ENCODE assay signal across 16 cellular contexts in the genomic region with DNA sequence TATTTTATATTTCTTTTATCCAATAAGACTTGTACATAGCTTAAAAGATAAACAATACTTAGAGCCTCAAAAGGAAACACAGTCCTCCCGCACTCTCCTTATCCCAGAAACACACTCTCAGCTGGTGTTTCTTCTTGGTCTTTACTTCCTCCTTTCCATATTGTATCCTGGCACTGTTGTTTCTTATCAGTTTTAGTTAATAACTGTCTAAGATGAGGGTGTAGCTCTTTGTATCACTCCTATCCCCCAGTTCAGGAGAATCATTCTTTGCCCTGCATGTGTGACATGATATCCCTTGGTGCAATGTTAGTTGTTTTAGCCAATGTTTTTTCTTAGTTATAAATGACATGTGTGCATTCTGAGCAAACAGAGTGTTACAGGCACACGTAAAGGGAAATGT. TPM values are rescaled to one million over a fixed set of nuclear protein-coding genes. Genes with fewer than 3 reads are reported as not detected.
DNase-seq lines count a peak whose midpoint lies in the region; ATAC-seq and TF ChIP-seq lines count a peak whose summit lies in the region.
"Had no signal": no experiment of that assay in that cellular context is flagged by ENCODE, and none has a peak within 500 bp of the region (broad histone marks: within the 10 kb centered on the region; RNA-seq: fewer than 3 reads in every experiment).

No MANE protein-coding gene starts in this region.

- no peaks in the 10 kb centered on the region for H3K9me3 Mint-ChIP-seq in CD8-positive, alpha-beta T cell
- no peaks in the 10 kb centered on the region for H3K9me3 Mint-ChIP-seq in effector memory CD8-positive, alpha-beta T cell
- H3K9me3 Mint-ChIP-seq in osteocyte (ENCODE audit: unreplicated experiment), result peaks cover 8% of the 10 kb centered on the region
- H3K9me3 Mint-ChIP-seq: activated T-helper 2 cell treated with anti-CD3 and anti-CD28 coated beads, Interferon-gamma antibody, Interleukin-2, Interleukin-4, amounts not matched to agents 10 μg/mL and 5 μg/mL and 100 μg/mL, durations not matched to agents 14 hours and 24 hours and 36 hours; T-cell had no signal

- BruUV-seq in OCI-LY7 (replicated peaks; lab: Mats Ljungman, UMichigan), result no TSS peak

- peak overlapping the region; percentile 47 for H3K27ac Mint-ChIP-seq in CD8-positive, alpha-beta T cell
- peak overlapping the region; percentile 29 to 52 for H3K27ac Mint-ChIP-seq in effector memory CD8-positive, alpha-beta T cell
- H3K27ac Mint-ChIP-seq in osteocyte (ENCODE audit: unreplicated experiment), result peak overlapping the region; percentile 49
- H3K27ac Mint-ChIP-seq: WTC11 had no signal

- H3K4me1 Mint-ChIP-seq in CD8-positive, alpha-beta T cell (ENCODE audit: low read depth), result peaks cover 78% of the 10 kb centered on the region
- peaks cover 38 to 60% of the 10 kb centered on the region in 2 donors for H3K4me1 Mint-ChIP-seq in effector memory CD8-positive, alpha-beta T cell (ENCODE audit: low read depth in 2 of 2)
- H3K4me1 Mint-ChIP-seq in osteocyte (ENCODE audit: unreplicated experiment), result peaks cover 28% of the 10 kb centered on the region

- no peak overlapping the region for H2AFZ ChIP-seq in OCI-LY7 (ENCODE audit: low read length)

- H3K4me3 ChIP-seq in CD8-positive, alpha-beta T cell (ENCODE audit: low read depth, low read length), result no peak overlapping the region
- H3K4me3 ChIP-seq in OCI-LY7 (ENCODE audit: low read depth, low read length, poor library complexity, severe bottlenecking) (no peak overlapping the region), lower leg skin (ENCODE audit: low read depth, poor library complexity, severe bottlenecking) (no peak overlapping the region), thyroid gland (replicated peaks in 1 of 3) (no peak overlapping the region)
- H3K4me3 ChIP-seq: lower lobe of right lung had no signal

- no peak overlapping the region for H3K27ac ChIP-seq in CD8-positive, alpha-beta T cell (ENCODE audit: low read depth, low read length)
- H3K27ac ChIP-seq in OCI-LY7 (ENCODE audit: low read depth, low read length, poor library complexity, severe bottlenecking) (no peak overlapping the region), thyroid gland (no peak overlapping the region)
- H3K27ac ChIP-seq: lower lobe of right lung had no signal

- H3K27me3 Mint-ChIP-seq in CD8-positive, alpha-beta T cell (ENCODE audit: low read depth), result no peaks in the 10 kb centered on the region
- H3K27me3 Mint-ChIP-seq in effector memory CD8-positive, alpha-beta T cell, result no peaks in the 10 kb centered on the region
- H3K27me3 Mint-ChIP-seq in osteocyte (ENCODE audit: unreplicated experiment), result no peaks in the 10 kb centered on the region
- H3K27me3 Mint-ChIP-seq: T-cell had no signal

- TF ChIP-seq POLR2A in lower leg skin (IDR thresholded peaks at IDR 0.05) (no peak), thyroid gland (IDR thresholded peaks at IDR 0.05) (no peak)

- peaks cover 66% of the 10 kb centered on the region for H3K36me3 Mint-ChIP-seq in CD8-positive, alpha-beta T cell
- H3K36me3 Mint-ChIP-seq in effector memory CD8-positive, alpha-beta T cell (ENCODE audit: insufficient read depth), result peaks cover 21% of the 10 kb centered on the region
- H3K36me3 Mint-ChIP-seq in osteocyte (ENCODE audit: unreplicated experiment), result peaks cover 32% of the 10 kb centered on the region

- no peaks in the 10 kb centered on the region for H3K27me3 ChIP-seq in CD8-positive, alpha-beta T cell (ENCODE audit: insufficient read depth, low read length)
- no peaks in the 10 kb centered on the region for H3K27me3 ChIP-seq in thyroid gland

- no peak overlapping the region for H3K4me3 Mint-ChIP-seq in CD8-positive, alpha-beta T cell
- H3K4me3 Mint-ChIP-seq in effector memory CD8-positive, alpha-beta T cell, result no peak overlapping the region
- no peak overlapping the region for H3K4me3 Mint-ChIP-seq in osteocyte (ENCODE audit: unreplicated experiment)
- H3K4me3 Mint-ChIP-seq: WTC11 had no signal

- WGBS in lower leg skin, 2 donors, result 78 to 86% methylated on average over 2 of the region's 2 CpGs
- WGBS in thyroid gland, 2 donors, result 72 to 87% methylated on average over 2 of the region's 2 CpGs

- CTCF ChIA-PET in CD8-positive, alpha-beta T cell (lab: Charles Lee), result interaction anchor here (1.4 kb wide), 1 partner anchor 8 kb away, joined by 3 read pairs; no protein-coding TSS in a partner anchor
- CTCF ChIA-PET in OCI-LY7 (lab: Charles Lee; ENCODE audit: unreplicated experiment), result interaction anchor here (0.6 kb wide), 1 partner anchor 38 kb away, joined by 4 read pairs; no protein-coding TSS in a partner anchor

- peaks cover 28% of the 10 kb centered on the region for H3K4me1 ChIP-seq in CD8-positive, alpha-beta T cell (ENCODE audit: insufficient read depth, low read length)
- peaks cover 46% of the 10 kb centered on the region for H3K4me1 ChIP-seq in OCI-LY7 (ENCODE audit: insufficient read depth, low read length, poor library complexity, severe bottlenecking)
- H3K4me1 ChIP-seq in thyroid gland, result peaks cover 18% of the 10 kb centered on the region in 2 donors

- peaks cover 74% of the 10 kb centered on the region; the same call in 1 of the 2 replicates for H3K79me2 ChIP-seq in OCI-LY7 (ENCODE audit: insufficient read depth, low read depth, low read length)

- peaks cover 9% of the 10 kb centered on the region for H4K20me1 ChIP-seq in OCI-LY7 (ENCODE audit: insufficient read depth, low read length)

- no peaks in the 10 kb centered on the region for H3K9me3 ChIP-seq in CD8-positive, alpha-beta T cell (ENCODE audit: low read length)
- 0 out of 2 replicates have a peak, but pooled peaks cover 8% of the 10 kb centered on the region for H3K9me3 ChIP-seq in OCI-LY7 (ENCODE audit: low read length)
- no peaks in the 10 kb centered on the region for H3K9me3 ChIP-seq in thyroid gland
- H3K9me3 ChIP-seq: lower lobe of right lung had no signal

- no peak for TF ChIP-seq CTCF in CD8-positive, alpha-beta T cell (IDR thresholded peaks at IDR 0.05)
- TF ChIP-seq CTCF in OCI-LY7 (conservative IDR thresholded peaks at IDR 0.05; ENCODE audit: low read length) (no peak), osteocyte (IDR thresholded peaks at IDR 0.05) (no peak), lower leg skin (IDR thresholded peaks at IDR 0.05) (no peak), thyroid gland (IDR thresholded peaks at IDR 0.05) (no peak)

- no peak for DNase-seq in CD8-positive, alpha-beta T cell
- no peak for DNase-seq in OCI-LY7 (ENCODE audit: low spot score)
- DNase-seq in effector memory CD8-positive, alpha-beta T cell, result no peak
- DNase-seq in osteocyte (ENCODE audit: extremely low spot score, unreplicated experiment), result no peak
- no peak for DNase-seq in lower leg skin (ENCODE audit: low spot score in 2 of 2)
- no peak for DNase-seq in thyroid gland
- DNase-seq: head of caudate nucleus, KBM-7, lower lobe of right lung, NCI-H510A treated with DMSO at 0.1 percent for 48 hours, retina had no signal

- POLR2A ChIA-PET in CD8-positive, alpha-beta T cell (lab: Charles Lee), result interaction anchor here (0.5 to 0.8 kb wide), 2 partner anchors 9 to 51 kb away, joined by 3 read pairs; no protein-coding TSS in a partner anchor
- POLR2A ChIA-PET in OCI-LY7 (lab: Charles Lee), result interaction anchor here (1.1 to 1.7 kb wide), 5 partner anchors 10 to 15 kb away, joined by 3 to 5 read pairs (median 4); no protein-coding TSS in a partner anchor

- H3K4me2 ChIP-seq in OCI-LY7 (ENCODE audit: low read length), result peak overlapping the region; percentile 30; the same call in 1 of the 2 replicates

- H3K36me3 ChIP-seq in CD8-positive, alpha-beta T cell (ENCODE audit: insufficient read depth, low read length), result peaks cover 11% of the 10 kb centered on the region
- H3K36me3 ChIP-seq in OCI-LY7 (ENCODE audit: insufficient read depth, low read length) (peaks cover 66% of the 10 kb centered on the region), thyroid gland (no peaks in the 10 kb centered on the region)

- ATAC-seq in CD8-positive, alpha-beta T cell, result no peak
- ATAC-seq in effector memory CD8-positive, alpha-beta T cell (replicated peaks), result no peak
- ATAC-seq in GM21390 (IDR thresholded peaks at IDR 0.05; ENCODE audit: unreplicated experiment) (no peak), GM21529 (IDR thresholded peaks at IDR 0.05; ENCODE audit: unreplicated experiment) (no peak)
- ATAC-seq: lower lobe of right lung, WTC11 had no signal

- intact Hi-C loops in CD8-positive, alpha-beta T cell (cut with DNase I, micrococcal nuclease), result no loop called here
- intact Hi-C loops in OCI-LY7 (cut with micrococcal nuclease; ENCODE audit: unreplicated experiment), result no loop called here
- intact Hi-C loops in lower leg skin (cut with DNase I; ENCODE audit: low total_unique reads), result no loop called here
- intact Hi-C loops in thyroid gland (cut with DNase I), result no loop called here

- no peaks in the 10 kb centered on the region for H3K9me2 ChIP-seq in OCI-LY7 (ENCODE audit: insufficient read depth, low read length)

RNA-seq across cellular contexts. Expression of gene ARHGEF7, which starts 52.2 kb away (rescaled TPM):
- total RNA-seq in CD8-positive, alpha-beta T cell, result 100 to 1,000 TPM; 163 to 178 TPM
- 36.3 and 39.5 TPM in 2 replicates for total RNA-seq in OCI-LY7 (2014; rRNA removed; shearing (Covaris generic))
- total RNA-seq in OCI-LY7 (2022) (51.3 and 60.8 TPM in 2 replicates), osteocyte (119 and 125 TPM in 2 replicates), lower leg skin (100 to 1,000 TPM in 1 of 4 donors, 10 to 100 TPM in 3; 42.8 to 125 (median 61.1) TPM), thyroid gland (100 to 1,000 TPM in 2 of 4 donors, 10 to 100 TPM in 2; 64.2 to 127 (median 88.2) TPM)
